23 cellular contexts compared by ENCODE assay signal in the genomic region with DNA sequence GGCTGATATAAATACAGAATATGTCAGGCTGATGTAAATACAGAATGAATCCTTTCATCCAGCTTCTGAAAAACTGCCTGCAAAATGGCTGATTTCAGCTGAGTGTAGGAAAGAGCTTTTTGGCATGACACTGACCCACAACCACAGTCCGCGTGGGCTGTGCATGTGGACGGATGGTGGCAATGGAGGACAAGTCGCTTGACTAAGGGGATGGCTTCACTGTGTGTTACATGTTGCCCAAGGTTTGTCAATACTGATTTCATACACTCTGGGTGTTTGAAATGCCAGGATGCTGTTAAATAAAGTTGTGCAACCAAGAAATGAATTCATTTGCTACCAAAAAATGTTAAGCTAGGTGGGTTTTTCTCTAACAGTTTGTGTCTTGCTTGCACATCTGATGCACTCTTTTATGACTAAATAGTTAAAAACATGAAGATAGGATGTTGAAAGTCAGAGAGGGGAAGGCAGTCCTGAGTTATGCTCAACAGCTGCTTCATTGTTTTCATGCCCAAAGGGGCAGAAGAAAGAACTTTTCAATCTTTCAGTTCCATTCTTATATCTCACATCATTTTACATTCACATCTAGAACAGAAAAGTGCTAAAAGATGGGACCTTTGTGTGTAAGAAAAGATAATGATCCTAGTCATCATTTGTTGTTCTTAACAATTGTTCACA. TPM values are rescaled to one million over a fixed set of nuclear protein-coding genes. Genes with fewer than 3 reads are reported as not detected.
"Had no signal": no experiment of that assay in that cellular context is flagged by ENCODE, and none has a peak within 500 bp of the region (broad histone marks: within the 10 kb centered on the region; RNA-seq: fewer than 3 reads in every experiment).

No MANE protein-coding gene starts in this region.

- H3K27me3 ChIP-seq: hepatocyte, testis, vagina had no signal

- DNase-seq: activated CD4-positive, alpha-beta T cell treated with anti-CD3 and anti-CD28 coated beads, Interleukin-2, amount 50 U/mL, for 1 hour; activated CD4-positive, CD25-positive, alpha-beta regulatory T cell treated with anti-CD3 and anti-CD28 coated beads, Interleukin-2, amount 50 U/mL, for 72 hours; activated naive CD4-positive, alpha-beta T cell; activated T-cell treated with anti-CD3 and anti-CD28 coated beads, Interleukin-2, amount 50 U/mL, for 1 hour; effector memory CD4-positive, alpha-beta T cell; glutamatergic neuron; kidney glomerular epithelial cell; left ventricle myocardium inferior; spleen; stimulated activated CD4-positive, alpha-beta T cell treated with anti-CD3 and anti-CD28 coated beads, Interleukin-4, amount 100 ng/mL, for 1 hour; stimulated activated naive CD4-positive, alpha-beta T cell; testis; trophoblast cell; WERI-Rb-1 had no signal

- H3K9me3 Mint-ChIP-seq: activated T-helper 17 cell treated with anti-CD3 and anti-CD28 coated beads, Interleukin-2, amount 50 U/mL, for 72 hours; central memory CD8-positive, alpha-beta T cell; natural killer cell treated with Interleukin-12 subunit alpha and Interleukin-12 subunit beta and Interleukin-15 and Interleukin-18, amount 100 ng/mL, for 72 hours had no signal

- H3K9me3 ChIP-seq: left ventricle myocardium inferior, spleen, testis, vagina had no signal

- H3K27ac Mint-ChIP-seq: activated naive CD8-positive, alpha-beta T cell; activated T-helper 17 cell treated with anti-CD3 and anti-CD28 coated beads, Interleukin-2, amount 50 U/mL, for 72 hours; natural killer cell treated with Interleukin-12 subunit alpha and Interleukin-12 subunit beta and Interleukin-15 and Interleukin-18, amount 100 ng/mL, for 72 hours had no signal

- H3K4me3 Mint-ChIP-seq: activated naive CD8-positive, alpha-beta T cell; activated T-helper 17 cell treated with anti-CD3 and anti-CD28 coated beads, Interleukin-2, amount 50 U/mL, for 72 hours; central memory CD8-positive, alpha-beta T cell; natural killer cell treated with Interleukin-12 subunit alpha and Interleukin-12 subunit beta and Interleukin-15 and Interleukin-18, amount 100 ng/mL, for 72 hours had no signal

- H3K4me2 ChIP-seq: hepatocyte had no signal

- H3K36me3 ChIP-seq: spleen, vagina, WERI-Rb-1 had no signal

- H3K79me2 ChIP-seq: hepatocyte had no signal

- H3K27ac ChIP-seq: hepatocyte, left ventricle myocardium inferior, testis, vagina, WERI-Rb-1 had no signal

- H3K4me3 ChIP-seq: hepatocyte, left ventricle myocardium inferior, spleen, testis, vagina had no signal

- H2AFZ ChIP-seq: hepatocyte had no signal

- H3K4me1 ChIP-seq: left ventricle myocardium inferior, testis, vagina had no signal

- H3K36me3 Mint-ChIP-seq: activated naive CD8-positive, alpha-beta T cell; natural killer cell treated with Interleukin-12 subunit alpha and Interleukin-12 subunit beta and Interleukin-15 and Interleukin-18, amount 100 ng/mL, for 72 hours had no signal

- ATAC-seq: activated T-helper 17 cell treated with anti-CD3 and anti-CD28 coated beads, Interleukin-2, amount 50 U/mL, for 72 hours; natural killer cell treated with Interleukin-12 subunit alpha and Interleukin-12 subunit beta and Interleukin-15 and Interleukin-18, amount 100 ng/mL, for 72 hours had no signal

- H3K4me1 Mint-ChIP-seq: activated T-helper 17 cell treated with anti-CD3 and anti-CD28 coated beads, Interleukin-2, amount 50 U/mL, for 72 hours; central memory CD8-positive, alpha-beta T cell had no signal

RNA-seq across cellular contexts. Expression of a gene that starts 36.5 kb away (rescaled TPM):
- total RNA-seq: activated T-helper 17 cell treated with anti-CD3 and anti-CD28 coated beads, Interleukin-2, amount 50 U/mL, for 72 hours; astrocyte; dermis microvascular lymphatic vessel endothelial cell; natural killer cell treated with Interleukin-12 subunit alpha and Interleukin-12 subunit beta and Interleukin-15 and Interleukin-18, amount 100 ng/mL, for 72 hours; renal cortical epithelial cell had no signal
